Comparison of ENCODE assay signal across 8 cellular contexts in the genomic region with DNA sequence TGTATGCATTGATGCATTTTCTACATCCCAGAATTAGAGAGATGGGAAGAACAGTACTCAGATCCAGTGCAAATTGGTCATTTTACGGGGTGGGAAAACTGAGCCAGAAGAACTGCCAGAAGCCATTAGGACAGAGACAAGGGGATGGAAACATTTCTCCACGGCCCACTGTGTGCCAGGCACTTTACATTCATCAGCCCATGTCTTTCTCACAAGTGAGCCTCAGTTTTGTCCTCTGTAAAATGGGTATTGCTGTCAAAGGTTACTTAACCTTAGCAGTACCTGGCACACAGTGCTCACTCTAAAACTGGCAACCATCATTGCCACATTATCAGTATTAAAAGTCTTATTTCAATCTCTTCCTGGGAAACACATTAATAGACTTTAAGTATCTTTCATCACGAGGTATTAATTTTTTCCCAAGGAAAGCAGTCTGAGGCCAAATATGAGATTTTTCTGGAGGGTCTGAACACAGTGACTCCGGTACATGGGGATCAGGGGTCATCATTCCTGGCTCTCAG. TPM values are rescaled to one million over a fixed set of nuclear protein-coding genes. Genes with fewer than 3 reads are reported as not detected.
A peak's percentile ranks its signal among the peaks of the same experiment; 100 is the strongest.
DNase-seq lines count a peak whose midpoint lies in the region; ATAC-seq and TF ChIP-seq lines count a peak whose summit lies in the region.

No MANE protein-coding gene starts in this region.

- H3K4me3 ChIP-seq in OCI-LY3 (ENCODE audit: low read length) (peak overlapping the region; percentile 87), ectodermal cell (ENCODE audit: insufficient read depth, low read depth, low read length) (peak overlapping the region; percentile 44)

- ATAC-seq in naive B cell (ENCODE audit: low read depth in 2 of 2): no peak
- no peak for ATAC-seq in HG03521 (IDR thresholded peaks at IDR 0.05; ENCODE audit: unreplicated experiment)
- ATAC-seq in HG03520 (IDR thresholded peaks at IDR 0.05; ENCODE audit: unreplicated experiment): no peak
- no peak for ATAC-seq in HG03159 (IDR thresholded peaks at IDR 0.05; ENCODE audit: unreplicated experiment)

- peak overlapping the region; percentile 80 to 96 (median 90) for H3K4me3 Mint-ChIP-seq in naive B cell

- peaks cover 18% of the 10 kb centered on the region for H3K4me1 ChIP-seq in OCI-LY3 (ENCODE audit: low read length)
- peaks cover 25% of the 10 kb centered on the region for H3K4me1 ChIP-seq in ectodermal cell (ENCODE audit: control insufficient read depth, insufficient read depth, low read length)

- H3K36me3 Mint-ChIP-seq in naive B cell: peaks cover 13 to 20% of the 10 kb centered on the region in 2 donors

- peaks cover 11% of the 10 kb centered on the region for H3K79me2 ChIP-seq in OCI-LY3 (ENCODE audit: low read length)

- no peaks in the 10 kb centered on the region for H3K9me3 ChIP-seq in OCI-LY3 (ENCODE audit: insufficient read depth, low read length)
- H3K9me3 ChIP-seq in ectodermal cell (ENCODE audit: control insufficient read depth, low read length): no peaks in the 10 kb centered on the region

- WGBS in ectodermal cell, 2 experiments: 79 to 87% methylated on average over 4 of the region's 4 CpGs

- peaks cover 0 to 3% (median 0%) of the 10 kb centered on the region in 7 donors for H3K9me3 Mint-ChIP-seq in naive B cell

- H2AFZ ChIP-seq in OCI-LY3 (ENCODE audit: low read depth, low read length): no peak overlapping the region

- peak overlapping the region; percentile 99 to 100 (median 99) for H3K27ac Mint-ChIP-seq in naive B cell

- no peaks in the 10 kb centered on the region for H3K27me3 Mint-ChIP-seq in naive B cell

- H3K27me3 ChIP-seq in OCI-LY3 (ENCODE audit: low read depth, low read length): no peaks in the 10 kb centered on the region
- H3K27me3 ChIP-seq in ectodermal cell (ENCODE audit: control insufficient read depth, insufficient read depth, low read length, poor library complexity, severe bottlenecking): peaks cover 15% of the 10 kb centered on the region

- H4K20me1 ChIP-seq in OCI-LY3 (ENCODE audit: insufficient read depth, low read length): no peaks in the 10 kb centered on the region

- H3K27ac ChIP-seq in OCI-LY3 (ENCODE audit: low read length) (no peak overlapping the region), ectodermal cell (ENCODE audit: insufficient read depth, low read depth, low read length, poor library complexity, severe bottlenecking) (peak overlapping the region; percentile 96)

- peaks cover 42 to 64% (median 62%) of the 10 kb centered on the region in 3 donors for H3K4me1 Mint-ChIP-seq in naive B cell

- DNase-seq in AG09319 (ENCODE audit: extremely low read depth, low read depth) (peak; percentile 65), naive B cell (no peak), DMS79 (lab: John Stamatoyannopoulos, UW) (no peak)

- no peak overlapping the region for H3K9ac ChIP-seq in OCI-LY3 (ENCODE audit: low read length)

- H3K4me2 ChIP-seq in OCI-LY3 (ENCODE audit: low read length): peak overlapping the region; percentile 94

- no peak for TF ChIP-seq CTCF in AG09319 (IDR thresholded peaks at IDR 0.05; ENCODE audit: low read depth, low read length)
- TF ChIP-seq CTCF in OCI-LY3 (IDR thresholded peaks at IDR 0.05; ENCODE audit: low read depth, low read length): no peak

- peaks cover 16% of the 10 kb centered on the region for H3K36me3 ChIP-seq in OCI-LY3 (replicated peaks; ENCODE audit: low read depth, low read length)
- H3K36me3 ChIP-seq in ectodermal cell (ENCODE audit: control insufficient read depth, insufficient read depth, low read length): peaks cover 6% of the 10 kb centered on the region

RNA-seq across cellular contexts. Expression of gene DUSP1, which starts 5.2 kb away (rescaled TPM):
- polyA plus RNA-seq in ectodermal cell (2013, experiment 1 of 4): 9.4 TPM
- polyA plus RNA-seq in ectodermal cell (2013, experiment 2 of 4): 6.5 TPM
- 7.8 TPM for polyA plus RNA-seq in ectodermal cell (2013, experiment 3 of 4)
- 7.0 TPM for polyA plus RNA-seq in ectodermal cell (2013, experiment 4 of 4)
- 1,000 to 10,000 TPM; 1,129 to 3,568 (median 2,122) TPM for polyA plus RNA-seq in naive B cell (ENCODE audit: low read depth in 6 of 6)
